In the genomic region with DNA sequence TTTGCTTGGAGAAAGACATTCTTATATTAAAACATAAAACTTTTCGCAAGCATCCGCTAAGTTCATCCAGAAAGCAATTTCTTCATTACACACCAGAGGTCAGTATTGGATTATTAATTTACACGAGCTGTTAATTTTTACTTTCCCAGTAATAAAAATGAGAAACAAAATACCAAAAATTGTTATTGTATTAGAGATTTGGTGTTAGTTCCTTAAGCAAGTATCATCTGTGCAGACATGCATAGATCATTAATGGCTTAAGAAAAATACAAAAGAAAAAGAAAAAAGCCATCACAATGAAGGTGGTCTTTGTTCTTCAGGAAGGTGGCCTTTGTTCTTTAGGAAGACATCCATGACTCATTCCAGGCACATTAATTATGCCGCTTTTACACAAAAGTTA, we compare ENCODE assay signal across 9 cellular contexts. TPM values are rescaled to one million over a fixed set of nuclear protein-coding genes. Genes with fewer than 3 reads are reported as not detected.
DNase-seq lines count a peak whose midpoint lies in the region; ATAC-seq, FAIRE-seq and TF ChIP-seq lines count a peak whose summit lies in the region.
"Had no signal": no experiment of that assay in that cellular context is flagged by ENCODE, and none has a peak within 500 bp of the region (broad histone marks: within the 10 kb centered on the region; RNA-seq: fewer than 3 reads in every experiment).

No MANE protein-coding gene starts in this region.

- in situ Hi-C loops in GM13976 (cut with MboI; ENCODE audit: low sequenced_read_pairs, unreplicated experiment), result loop anchor here (10.0 kb wide), 1 partner anchor 904 kb away; no protein-coding TSS in a partner anchor

- ATAC-seq in GM18861 (IDR thresholded peaks at IDR 0.05; ENCODE audit: unreplicated experiment) (no peak), esophagus mucosa (no peak)
- ATAC-seq: right cardiac atrium had no signal

- H3K27ac ChIP-seq in kidney (ENCODE audit: low read depth in 2 of 2, low read length in 2 of 2), result no peak overlapping the region

- TF ChIP-seq POLR2A in lower leg skin (IDR thresholded peaks at IDR 0.05), result no peak

- 21 to 24% methylated on average over 4 of the region's 4 CpGs for WGBS in lower leg skin, 2 donors

- peak; percentile 38 for DNase-seq in A172 (ENCODE audit: low spot score)
- DNase-seq in GM13976 (ENCODE audit: low spot score), result peak; percentile 6
- DNase-seq in kidney, result no peak
- DNase-seq in SHP77 treated with DMSO at 0.1 percent for 48 hours (lab: John Stamatoyannopoulos, UW), result no peak
- DNase-seq in lower leg skin (ENCODE audit: low spot score in 2 of 2), result no peak
- DNase-seq: right cardiac atrium had no signal

- peak; percentile 23 for TF ChIP-seq CTCF in GM13976 (IDR thresholded peaks at IDR 0.05; ENCODE audit: borderline replicate concordance, control extremely low read depth, extremely low read depth, insufficient read depth, missing control alignments)
- peak; percentile 57 for TF ChIP-seq CTCF in kidney (IDR thresholded peaks at IDR 0.05; ENCODE audit: borderline replicate concordance, extremely low read depth, insufficient read depth)
- TF ChIP-seq CTCF in lower leg skin (IDR thresholded peaks at IDR 0.05), result no peak

- H3K4me1 ChIP-seq in kidney (ENCODE audit: control insufficient read depth in 1 of 2, insufficient read depth in 1 of 2, low read depth in 1 of 2, low read length in 2 of 2), result no peaks in the 10 kb centered on the region

- no peaks in the 10 kb centered on the region for H3K9me3 ChIP-seq in kidney (ENCODE audit: control insufficient read depth in 1 of 2, low read length in 2 of 2)

- no peak overlapping the region for H3K9ac ChIP-seq in kidney (ENCODE audit: low read length in 2 of 2)

- FAIRE-seq in TTC549 (lab: Jason Lieb, UNC) (peak; percentile 95), kidney (lab: Jason Lieb, UNC) (peak; percentile 98)

- no peaks in the 10 kb centered on the region for H3K36me3 ChIP-seq in kidney (ENCODE audit: control insufficient read depth in 1 of 2, insufficient read depth in 2 of 2, low read length in 2 of 2)

- H3K4me3 ChIP-seq in kidney (ENCODE audit: low read length in 2 of 2) (no peak overlapping the region), lower leg skin (ENCODE audit: low read depth, poor library complexity, severe bottlenecking) (no peak overlapping the region)

- intact Hi-C loops in kidney (cut with DNase I), result no loop called here
- intact Hi-C loops in lower leg skin (cut with DNase I; ENCODE audit: low total_unique reads), result loop anchor here (10.0 kb wide), 1 partner anchor 874 kb away; a partner anchor contains a TSS

RNA-seq across cellular contexts. Expression of a gene that starts 53.6 kb away (rescaled TPM):
- 22.6 and 32.8 TPM in 2 replicates for total RNA-seq in A172 (2014; rRNA removed; shearing (Covaris generic))
- total RNA-seq in kidney, result 61.6 TPM
- polyA plus RNA-seq in kidney (ENCODE audit: insufficient read depth, low read depth, low replicate concordance), result 69.2 TPM
- total RNA-seq in lower leg skin, result 10 to 100 TPM; 21.3 to 33.1 (median 28.8) TPM
- total RNA-seq in esophagus mucosa, result 2.5 TPM

Comparison
In these comparisons a context has a peak if more than half of its experiments do, and no peak if none do; other contexts are left out.
1. DNase-seq: peak in A172 (single experiment) and GM13976 (single experiment); none in kidney (single experiment), SHP77 treated with DMSO at 0.1 percent for 48 hours (single experiment) and lower leg skin (0 of 2).
2. CTCF ChIP-seq: peak in GM13976 (single experiment) and kidney (single experiment); none in lower leg skin (0 of 3).